In genomic region chr19:7397687-7398086, GRCh38 we compare ENCODE assay signal across 10 cellular contexts. TPM values are rescaled to one million over a fixed set of nuclear protein-coding genes. Genes with fewer than 3 reads are reported as not detected.
DNase-seq lines count a peak whose midpoint lies in the region; ATAC-seq, FAIRE-seq and TF ChIP-seq lines count a peak whose summit lies in the region.
"Had no signal": no experiment of that assay in that cellular context is flagged by ENCODE, and none has a peak within 500 bp of the region (broad histone marks: within the 10 kb centered on the region; RNA-seq: fewer than 3 reads in every experiment).

No MANE protein-coding gene starts in this region.

- intact Hi-C loops in esophagus squamous epithelium (cut with DNase I): no loop called here

- H3K4me3 ChIP-seq in A549: no peak overlapping the region
- no peak overlapping the region for H3K4me3 ChIP-seq in kidney epithelial cell (ENCODE audit: low read depth, low read length)
- no peak overlapping the region for H3K4me3 ChIP-seq in esophagus squamous epithelium

- no peak for TF ChIP-seq CTCF in A549 (IDR thresholded peaks at IDR 0.05)
- TF ChIP-seq CTCF in kidney epithelial cell (IDR thresholded peaks at IDR 0.05; ENCODE audit: insufficient read depth, low read length, poor library complexity, severe bottlenecking): no peak
- TF ChIP-seq CTCF in esophagus squamous epithelium (IDR thresholded peaks at IDR 0.05): no peak
- no peak for TF ChIP-seq CTCF in omental fat pad (IDR thresholded peaks at IDR 0.05)

- ATAC-seq in A549 (no peak), omental fat pad (ENCODE audit: low FRiP score) (no peak)

- H3K4me1 ChIP-seq in A549: peaks cover 52% of the 10 kb centered on the region
- H3K4me1 ChIP-seq in esophagus squamous epithelium: peaks cover 5 to 50% (median 11%) of the 10 kb centered on the region in 3 donors

- no peak for TF ChIP-seq EP300 in A549 (IDR thresholded peaks at IDR 0.05)

- WGBS in A549 (ENCODE audit: missing lambda C conversion rate): 91% methylated on average over 9 of the region's 9 CpGs
- 91% methylated on average over 6 to 9 of the region's 9 CpGs for WGBS in esophagus squamous epithelium, 2 donors

- H3K36me3 ChIP-seq in kidney epithelial cell (ENCODE audit: control insufficient read depth, insufficient read depth, low read length): no peaks in the 10 kb centered on the region
- H3K36me3 ChIP-seq in esophagus squamous epithelium: peaks cover 0 to 10% (median 0%) of the 10 kb centered on the region in 3 donors

- H3K27me3 ChIP-seq in kidney epithelial cell (ENCODE audit: control insufficient read depth, insufficient read depth, low read length) (no peaks in the 10 kb centered on the region), esophagus squamous epithelium (no peaks in the 10 kb centered on the region)

- POLR2A ChIA-PET in A549 (lab: Yijun Ruan, JAX): no interaction called here

- no peak for FAIRE-seq in A549 (lab: Jason Lieb, UNC)
- FAIRE-seq: H1 had no signal

- CTCF ChIA-PET in A549 (lab: Yijun Ruan, JAX): interaction anchor here (1.3 kb wide), 1 partner anchor 18 kb away, joined by 4 read pairs; no protein-coding TSS in a partner anchor

- TF ChIP-seq RAD21 in A549 (conservative IDR thresholded peaks at IDR 0.05 in 1 of 2, IDR thresholded peaks at IDR 0.05 in 1 of 2): no peak

- DNase-seq in A549 (ENCODE audit: low read depth in 1 of 2, low spot score in 1 of 2): no peak
- DNase-seq in H4 (ENCODE audit: low spot score): peak; percentile 95
- peak; percentile 98 for DNase-seq in amniotic epithelial cell (ENCODE audit: low read depth)
- peak; percentile 87 for DNase-seq in kidney epithelial cell (ENCODE audit: low read depth)
- no peak for DNase-seq in esophagus squamous epithelium (lab: John Stamatoyannopoulos, UW)
- no peak for DNase-seq in iPS-NIHi11 (ENCODE audit: low spot score)
- DNase-seq in omental fat pad (ENCODE audit: low spot score): no peak
- no peak for DNase-seq in NCI-H146 treated with DMSO at 0.1 percent for 48 hours (lab: John Stamatoyannopoulos, UW; ENCODE audit: unreplicated experiment)
- DNase-seq: activated T-cell treated with anti-CD3 and anti-CD28 coated beads, Interleukin-2, amount 50 U/mL, for 1 hour had no signal

- peak overlapping the region; percentile 88 for H3K4me2 ChIP-seq in A549

- no peaks in the 10 kb centered on the region for H3K9me3 ChIP-seq in A549
- no peaks in the 10 kb centered on the region for H3K9me3 ChIP-seq in esophagus squamous epithelium

- peak overlapping the region; percentile 77 to 85 for H3K27ac ChIP-seq in A549
- H3K27ac ChIP-seq in esophagus squamous epithelium: no peak overlapping the region

- TF ChIP-seq POLR2A in A549 (IDR thresholded peaks at IDR 0.05; ENCODE audit: low read length) (no peak), esophagus squamous epithelium (IDR thresholded peaks at IDR 0.05) (no peak)

TF ChIP-seq in A549, 52 proteins besides CTCF, POLR2A, EP300 and RAD21:
- TF ChIP-seq MYC (IDR thresholded peaks at IDR 0.05; ENCODE audit: borderline replicate concordance, low read length): no peak
- TF ChIP-seq BHLHE40 (IDR thresholded peaks at IDR 0.05; ENCODE audit: low read depth, low read length): no peak
- no peak for TF ChIP-seq FOSL2 (IDR thresholded peaks at IDR 0.05)
- no peak for TF ChIP-seq FOSL2 (CRISPR knock-in tag; IDR thresholded peaks at IDR 0.05)
- TF ChIP-seq TFCP2L1 (CRISPR knock-in tag; IDR thresholded peaks at IDR 0.05): no peak
- TF ChIP-seq KDM5A (IDR thresholded peaks at IDR 0.05): no peak
- no peak for TF ChIP-seq ZFP36 (IDR thresholded peaks at IDR 0.05; ENCODE audit: borderline replicate concordance, partially characterized antibody)
- TF ChIP-seq KDM1A (IDR thresholded peaks at IDR 0.05; ENCODE audit: low read depth): no peak
- no peak for TF ChIP-seq ELK1 (IDR thresholded peaks at IDR 0.05; ENCODE audit: low read depth, low read length)

RNA-seq across cellular contexts. Expression of gene ARHGEF18, which starts 49.0 kb away (rescaled TPM):
- polyA plus RNA-seq in A549 (2011; rRNA removed): 5.7 and 7.4 TPM in 2 replicates
- polyA plus RNA-seq in A549 (2012; cell fraction: cytosol; rRNA removed): 8.9 and 12.3 TPM in 2 replicates
- 26.0 and 30.4 TPM in 2 replicates for polyA plus RNA-seq in A549 (2012; cell fraction: nucleus; rRNA removed)
- 16.8 to 20.7 TPM (median 18.6 TPM) in 3 replicates for polyA plus RNA-seq in A549 (2017; fragmentation: RNase III; extraction: RNeasy Plus Mini Kit Qiagen cat#74134 plus additional on column Dnase treatment)
- polyA minus RNA-seq in A549 (2011; rRNA and poly(A)+ RNA removed): 14.3 and 23.8 TPM in 2 replicates
- 24.7 and 27.4 TPM in 2 replicates for total RNA-seq in H4 (2014; rRNA removed; shearing (Covaris generic))
- total RNA-seq in kidney epithelial cell: 123 and 139 TPM in 2 replicates
- 10 to 100 TPM; 24.2 to 42.0 (median 28.7) TPM for total RNA-seq in esophagus squamous epithelium
- 10 to 100 TPM; 13.6 to 24.1 (median 19.4) TPM for total RNA-seq in omental fat pad

Comparison
In these comparisons a context has a peak if more than half of its experiments do, and no peak if none do; other contexts are left out.
1. DNase-seq: peak in H4 (single experiment), amniotic epithelial cell (single experiment) and kidney epithelial cell (single experiment); none in A549 (0 of 2), esophagus squamous epithelium (single experiment), iPS-NIHi11 (single experiment), omental fat pad (single experiment) and NCI-H146 treated with DMSO at 0.1 percent for 48 hours (single experiment).
2. H3K27ac ChIP-seq: peak in A549 (2 of 2); none in esophagus squamous epithelium (0 of 4).